8 cellular contexts compared by ENCODE assay signal in genomic region chr10:48614481-48615383, GRCh38. TPM values are rescaled to one million over a fixed set of nuclear protein-coding genes. Genes with fewer than 3 reads are reported as not detected.
DNase-seq lines count a peak whose midpoint lies in the region; ATAC-seq and TF ChIP-seq lines count a peak whose summit lies in the region.

No MANE protein-coding gene starts in this region.

- H3K4me3 Mint-ChIP-seq in progenitor cell of endocrine pancreas (ENCODE audit: low read depth): no peak overlapping the region

- DNase-seq in progenitor cell of endocrine pancreas (ENCODE audit: low spot score, unreplicated experiment) (no peak), cortex of kidney (lab: John Stamatoyannopoulos, UW) (no peak), psoas muscle (no peak), head of caudate nucleus (no peak), NCI-H2081 treated with DMSO at 0.1 percent for 48 hours (lab: John Stamatoyannopoulos, UW) (no peak)

- intact Hi-C loops in psoas muscle (cut with DNase I) (no loop called here), head of caudate nucleus (cut with DNase I) (no loop called here)

- H3K27ac ChIP-seq in psoas muscle: no peak overlapping the region

- peaks cover 15% of the 10 kb centered on the region for H3K27me3 Mint-ChIP-seq in progenitor cell of endocrine pancreas

- ATAC-seq in GM18519 (IDR thresholded peaks at IDR 0.05; ENCODE audit: low FRiP score, unreplicated experiment) (peak; percentile 60), HG02759 (IDR thresholded peaks at IDR 0.05; ENCODE audit: unreplicated experiment) (peak; percentile 90), psoas muscle (no peak)

- H3K27ac Mint-ChIP-seq in progenitor cell of endocrine pancreas: no peak overlapping the region

- no peaks in the 10 kb centered on the region for H3K4me1 ChIP-seq in psoas muscle

- H3K4me3 ChIP-seq in WI38 (ENCODE audit: low read depth, low read length) (no peak overlapping the region), psoas muscle (no peak overlapping the region)

- H3K9me3 ChIP-seq in psoas muscle: peaks cover 9% of the 10 kb centered on the region

- no peaks in the 10 kb centered on the region for H3K36me3 ChIP-seq in psoas muscle (ENCODE audit: insufficient read depth in 1 of 2, low read depth in 1 of 2)

- no peaks in the 10 kb centered on the region for H3K36me3 Mint-ChIP-seq in progenitor cell of endocrine pancreas (ENCODE audit: insufficient read depth)

- H3K4me1 Mint-ChIP-seq in progenitor cell of endocrine pancreas (ENCODE audit: low read depth): no peaks in the 10 kb centered on the region

- peaks cover 0 to 7% (median 0%) of the 10 kb centered on the region in 3 donors for H3K27me3 ChIP-seq in psoas muscle (ENCODE audit: insufficient read depth in 3 of 3, low read length in 2 of 3)

- TF ChIP-seq CTCF in WI38 (IDR thresholded peaks at IDR 0.05; ENCODE audit: low read depth, low read length) (peak; percentile 22; the same call in 1 of the 2 replicates), progenitor cell of endocrine pancreas (IDR thresholded peaks at IDR 0.05; ENCODE audit: unreplicated experiment) (peak; percentile 45), psoas muscle (IDR thresholded peaks at IDR 0.05) (no peak)

- WGBS in psoas muscle, 3 donors: 73 to 78% (median 75%) methylated on average over 2 of the region's 2 CpGs

- H3K9me3 Mint-ChIP-seq in progenitor cell of endocrine pancreas (ENCODE audit: low read depth): peaks cover 5% of the 10 kb centered on the region

RNA-seq across cellular contexts. Expression of gene ARHGAP22, which starts 9.9 kb away (rescaled TPM):
- total RNA-seq in progenitor cell of endocrine pancreas (3.8 and 4.7 TPM in 2 replicates), psoas muscle (1 to 10 TPM; 1.3 to 2.9 (median 1.7) TPM)
- polyA plus RNA-seq in psoas muscle: 1 to 10 TPM in 1 of 3 donors, under 1 TPM in 2; 0.46 to 2.4 (median 0.67) TPM

Comparison
In these comparisons a context has a peak if more than half of its experiments do, and no peak if none do; other contexts are left out.
1. ATAC-seq: peak in GM18519 (single experiment) and HG02759 (single experiment); none in psoas muscle (0 of 4).